In the genomic region with DNA sequence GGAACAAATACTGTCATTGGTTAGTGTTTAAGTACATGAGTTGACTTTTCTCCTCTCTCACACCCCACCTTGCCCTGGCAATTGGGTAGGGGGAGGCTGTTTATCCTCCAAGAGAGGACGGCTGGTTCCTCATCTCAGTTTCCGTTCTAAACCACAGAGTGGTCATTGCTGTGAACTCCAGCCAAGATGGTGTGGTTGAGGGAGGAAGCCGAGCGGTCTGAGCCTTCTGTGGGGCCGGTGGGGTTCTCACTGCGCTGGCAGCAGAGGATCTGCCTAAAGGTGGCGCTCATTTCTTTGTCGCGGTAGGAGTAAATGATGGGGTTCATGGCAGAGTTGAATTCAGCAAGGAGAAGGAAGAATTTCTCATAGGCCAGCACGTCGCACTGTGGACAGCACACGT, we compare ENCODE assay signal across 9 cellular contexts.
DNase-seq lines count a peak whose midpoint lies in the region; ATAC-seq, FAIRE-seq and TF ChIP-seq lines count a peak whose summit lies in the region.
"Had no signal": no experiment of that assay in that cellular context is flagged by ENCODE, and none has a peak within 500 bp of the region (broad histone marks: within the 10 kb centered on the region; RNA-seq: fewer than 3 reads in every experiment).

No MANE protein-coding gene starts in this region.

- WGBS in small intestine, 3 donors, result 69 to 87% (median 70%) methylated on average over 12 of the region's 12 CpGs

- CTCF ChIA-PET in RWPE1 (lab: Yijun Ruan, JAX), result no interaction called here

- ATAC-seq in GM21360 (IDR thresholded peaks at IDR 0.05; ENCODE audit: unreplicated experiment) (peak; percentile 87), left cardiac atrium (peak; percentile 47 to 82)

- H2AFZ ChIP-seq in Karpas-422 (ENCODE audit: low read length), result no peak overlapping the region

- no peaks in the 10 kb centered on the region for H4K20me1 ChIP-seq in Karpas-422 (ENCODE audit: insufficient read depth, low read depth, low read length)

- H3K9me3 ChIP-seq in Karpas-422 (ENCODE audit: low read length) (no peaks in the 10 kb centered on the region), small intestine (ENCODE audit: control insufficient read depth, low read depth) (no peaks in the 10 kb centered on the region), SJCRH30 (replicated peaks) (no peaks in the 10 kb centered on the region)

- no peak overlapping the region for H3K9ac ChIP-seq in Karpas-422 (ENCODE audit: low read length)

- no peaks in the 10 kb centered on the region for H3K79me2 ChIP-seq in Karpas-422 (ENCODE audit: low read length)

- H3K36me3 ChIP-seq in Karpas-422 (ENCODE audit: insufficient read depth, low read length) (no peaks in the 10 kb centered on the region), small intestine (ENCODE audit: control insufficient read depth in 2 of 2, insufficient read depth in 2 of 2, low read length in 2 of 2) (no peaks in the 10 kb centered on the region), SJCRH30 (no peaks in the 10 kb centered on the region)

- no peaks in the 10 kb centered on the region for H3K4me1 ChIP-seq in Karpas-422 (ENCODE audit: low read length)
- no peaks in the 10 kb centered on the region for H3K4me1 ChIP-seq in small intestine (ENCODE audit: control insufficient read depth in 2 of 2, insufficient read depth in 1 of 2, low read depth in 1 of 2, low read length in 1 of 2)
- H3K4me1 ChIP-seq in SJCRH30, result peaks cover 9% of the 10 kb centered on the region

- H3K4me3 ChIP-seq in Karpas-422 (ENCODE audit: low read length) (no peak overlapping the region), small intestine (ENCODE audit: low read depth in 1 of 2, low read length in 2 of 2) (no peak overlapping the region), SJCRH30 (no peak overlapping the region)
- H3K4me3 ChIP-seq: skin epidermis had no signal

- no peak for TF ChIP-seq CTCF in RWPE1 (conservative IDR thresholded peaks at IDR 0.05; ENCODE audit: low read depth)

- H3K27me3 ChIP-seq in Karpas-422 (ENCODE audit: low read length), result no peaks in the 10 kb centered on the region
- H3K27me3 ChIP-seq in small intestine (ENCODE audit: control insufficient read depth in 2 of 2, insufficient read depth in 2 of 2, low read length in 2 of 2), result no peaks in the 10 kb centered on the region
- no peaks in the 10 kb centered on the region for H3K27me3 ChIP-seq in SJCRH30

- H3K4me2 ChIP-seq in Karpas-422 (ENCODE audit: low read depth, low read length, poor library complexity, severe bottlenecking), result no peak overlapping the region

- H3K27ac ChIP-seq in Karpas-422 (ENCODE audit: low read length) (no peak overlapping the region), small intestine (ENCODE audit: low read depth in 1 of 2, low read length in 1 of 2) (no peak overlapping the region), RWPE1 (no peak overlapping the region), SJCRH30 (no peak overlapping the region)
- H3K27ac ChIP-seq: skin epidermis had no signal

- POLR2A ChIA-PET in RWPE1 (lab: Yijun Ruan, JAX; ENCODE audit: low non-redundant PET), result no interaction called here

- H3K9me2 ChIP-seq in Karpas-422 (replicated peaks; ENCODE audit: insufficient read depth, low read length), result no peaks in the 10 kb centered on the region

- no peak for FAIRE-seq in small intestine (lab: Jason Lieb, UNC)
- no peak for FAIRE-seq in urothelium cell line (lab: Jason Lieb, UNC)

- intact Hi-C loops in left cardiac atrium (cut with DNase I), result loop anchor here in 1 of 2 donors (10.0 kb wide), 1 partner anchor 60 kb away; no protein-coding TSS in a partner anchor

- DNase-seq in Ammon's horn (ENCODE audit: low spot score) (peak; percentile 81), Karpas-422 (peak; percentile 63), left cardiac atrium (peak; percentile 49), small intestine (no peak), urothelium cell line (ENCODE audit: low spot score) (no peak), RWPE1 (ENCODE audit: low spot score) (no peak), SJCRH30 (no peak)

Comparison
In these comparisons a context has a peak if more than half of its experiments do, and no peak if none do; other contexts are left out.
1. DNase-seq: peak in Ammon's horn (single experiment), Karpas-422 (single experiment) and left cardiac atrium (single experiment); none in small intestine (single experiment), urothelium cell line (single experiment), RWPE1 (single experiment) and SJCRH30 (0 of 2).